In the genomic region with DNA sequence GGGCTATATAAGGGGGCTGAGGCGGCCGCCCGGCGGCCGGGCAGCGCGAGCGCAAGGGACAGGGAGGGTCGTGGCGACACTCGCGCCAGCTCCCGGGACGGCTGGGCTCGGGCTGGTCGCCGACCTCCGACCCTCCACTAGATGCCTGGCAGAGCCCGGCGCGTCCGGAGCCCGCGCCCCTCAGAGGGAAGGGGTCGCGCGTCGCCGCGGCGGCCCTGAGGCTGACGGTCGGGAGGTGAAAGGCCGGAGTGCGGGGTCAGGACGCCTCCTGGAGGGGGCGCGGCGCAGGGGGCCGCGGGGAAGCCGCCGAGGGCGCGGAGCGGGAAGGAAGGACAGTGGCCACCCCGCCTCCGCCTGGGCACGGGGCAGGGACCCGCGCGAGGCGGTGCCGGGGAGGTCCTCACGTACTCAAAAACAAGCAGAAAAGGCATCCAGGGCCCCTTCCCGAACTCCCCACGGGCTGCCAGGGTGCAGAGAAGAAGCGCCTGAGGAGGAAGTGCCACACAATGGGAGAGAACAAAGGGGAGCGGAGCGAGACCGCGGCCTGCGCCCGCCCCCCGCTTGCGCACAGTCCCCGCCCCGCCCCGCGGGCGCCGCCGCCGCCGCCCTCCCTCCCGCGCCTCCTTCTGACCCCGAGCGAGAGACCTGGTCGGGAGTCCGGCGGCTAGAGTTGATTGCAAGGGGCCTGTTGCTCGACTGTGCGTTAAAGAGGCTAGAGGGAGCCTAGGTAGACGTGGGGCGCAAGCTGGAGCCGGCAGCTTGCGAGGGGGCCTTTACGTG, we compare ENCODE assay signal across 8 cellular contexts. TPM values are rescaled to one million over a fixed set of nuclear protein-coding genes. Genes with fewer than 3 reads are reported as not detected.
A peak's percentile ranks its signal among the peaks of the same experiment; 100 is the strongest.
DNase-seq lines count a peak whose midpoint lies in the region; ATAC-seq and TF ChIP-seq lines count a peak whose summit lies in the region.

No MANE protein-coding gene starts in this region.

- in situ Hi-C loops in G401 (cut with HindIII; ENCODE audit: low sequenced_read_pairs), result no loop called here

- no peaks in the 10 kb centered on the region for H3K9me3 Mint-ChIP-seq in activated naive CD8-positive, alpha-beta T cell treated with anti-CD3 and anti-CD28 coated beads, Interleukin-2, amount 10 ng/mL, durations not matched to agents 7 days and 5 days
- H3K9me3 Mint-ChIP-seq in osteocyte (ENCODE audit: unreplicated experiment), result peaks cover 7% of the 10 kb centered on the region

- H3K27me3 Mint-ChIP-seq in activated naive CD8-positive, alpha-beta T cell treated with anti-CD3 and anti-CD28 coated beads, Interleukin-2, amount 10 ng/mL, durations not matched to agents 7 days and 5 days, result no peaks in the 10 kb centered on the region
- H3K27me3 Mint-ChIP-seq in osteocyte (ENCODE audit: unreplicated experiment), result no peaks in the 10 kb centered on the region

- intact Hi-C loops in Right ventricle myocardium inferior (cut with DNase I), result loop anchor here (2.0 to 10.0 kb wide), 5 partner anchors 22 to 362 kb away; no protein-coding TSS in a partner anchor

- POLR2A ChIA-PET in activated naive CD8-positive, alpha-beta T cell treated with anti-CD3 and anti-CD28 coated beads, Interleukin-2, amount 10 ng/mL, durations not matched to agents 7 days and 5 days (lab: Charles Lee), result interaction anchor here (0.5 to 5.5 kb wide), 16 partner anchors 10 to 458 kb away, joined by 3 to 107 read pairs (median 5); a partner anchor contains a TSS

- H3K4me3 ChIP-seq in SK-N-MC, result peak overlapping the region; percentile 92

- peak; percentile 13 for TF ChIP-seq CTCF in osteocyte (IDR thresholded peaks at IDR 0.05)

- H3K36me3 ChIP-seq in KOPT-K1 (ENCODE audit: insufficient read depth, low read length), result no peaks in the 10 kb centered on the region
- H3K36me3 ChIP-seq in SK-N-MC (ENCODE audit: insufficient read depth, low read length), result no peaks in the 10 kb centered on the region

- DNase-seq in G401 (ENCODE audit: low spot score), result peak; percentile 75
- no peak for DNase-seq in SK-N-MC (ENCODE audit: low read depth, low spot score)
- DNase-seq in activated naive CD8-positive, alpha-beta T cell treated with anti-CD3 and anti-CD28 coated beads, Interleukin-2, amount 10 ng/mL, durations not matched to agents 7 days and 5 days, result peak; percentile 77
- peak; percentile 89 for DNase-seq in Right ventricle myocardium inferior (ENCODE audit: missing footprints)
- DNase-seq in osteocyte (ENCODE audit: extremely low spot score, unreplicated experiment), result peak; percentile 93
- DNase-seq in ureter (ENCODE audit: low spot score), result peak; percentile 79

- H3K4me1 Mint-ChIP-seq in activated naive CD8-positive, alpha-beta T cell treated with anti-CD3 and anti-CD28 coated beads, Interleukin-2, amount 10 ng/mL, durations not matched to agents 7 days and 5 days, result peaks cover 37% of the 10 kb centered on the region
- peaks cover 35% of the 10 kb centered on the region for H3K4me1 Mint-ChIP-seq in osteocyte (ENCODE audit: unreplicated experiment)

- H3K9me3 ChIP-seq in KOPT-K1 (ENCODE audit: insufficient read depth, low read length, poor library complexity, severe bottlenecking) (no peaks in the 10 kb centered on the region), SK-N-MC (ENCODE audit: low read depth, low read length) (no peaks in the 10 kb centered on the region)

- H3K36me3 Mint-ChIP-seq in activated naive CD8-positive, alpha-beta T cell treated with anti-CD3 and anti-CD28 coated beads, Interleukin-2, amount 10 ng/mL, durations not matched to agents 7 days and 5 days, result peaks cover 6% of the 10 kb centered on the region
- H3K36me3 Mint-ChIP-seq in osteocyte (ENCODE audit: unreplicated experiment), result no peaks in the 10 kb centered on the region

- peak overlapping the region; percentile 87 for H3K4me3 Mint-ChIP-seq in activated naive CD8-positive, alpha-beta T cell treated with anti-CD3 and anti-CD28 coated beads, Interleukin-2, amount 10 ng/mL, durations not matched to agents 7 days and 5 days
- peak overlapping the region; percentile 91 for H3K4me3 Mint-ChIP-seq in osteocyte (ENCODE audit: unreplicated experiment)

- ATAC-seq in GM21825 (IDR thresholded peaks at IDR 0.05; ENCODE audit: unreplicated experiment) (peak; percentile 51), Right ventricle myocardium inferior (peak; percentile 74)
- peak; percentile 48 for ATAC-seq in activated naive CD8-positive, alpha-beta T cell treated with anti-CD3 and anti-CD28 coated beads, Interleukin-2, amount 10 ng/mL, durations not matched to agents 7 days and 5 days (ENCODE audit: low read depth)

- H3K27ac Mint-ChIP-seq in activated naive CD8-positive, alpha-beta T cell treated with anti-CD3 and anti-CD28 coated beads, Interleukin-2, amount 10 ng/mL, durations not matched to agents 7 days and 5 days, result peak overlapping the region; percentile 96
- peak overlapping the region; percentile 100 for H3K27ac Mint-ChIP-seq in osteocyte (ENCODE audit: unreplicated experiment)

- H3K27ac ChIP-seq in KOPT-K1 (ENCODE audit: low read depth, low read length, poor library complexity, severe bottlenecking), result peak overlapping the region; percentile 56
- peak overlapping the region; percentile 100 for H3K27ac ChIP-seq in SK-N-MC

- H3K9ac ChIP-seq in SK-N-MC (ENCODE audit: insufficient read length), result peak overlapping the region; percentile 100

RNA-seq across cellular contexts. Expression of a gene that starts 0.8 kb away (rescaled TPM):
- total RNA-seq in G401 (2014; rRNA removed; shearing (Covaris generic)), result 1.2 and 1.7 TPM in 2 replicates
- total RNA-seq in activated naive CD8-positive, alpha-beta T cell treated with anti-CD3 and anti-CD28 coated beads, Interleukin-2, amount 10 ng/mL, durations not matched to agents 7 days and 5 days, result 10 to 100 TPM; 17.9 to 22.9 TPM
- total RNA-seq in Right ventricle myocardium inferior (25.3 TPM), osteocyte (36.7 and 39.8 TPM in 2 replicates), ureter (54.7 TPM)
